ENCODE assay signal across 30 cellular contexts in the genomic region with DNA sequence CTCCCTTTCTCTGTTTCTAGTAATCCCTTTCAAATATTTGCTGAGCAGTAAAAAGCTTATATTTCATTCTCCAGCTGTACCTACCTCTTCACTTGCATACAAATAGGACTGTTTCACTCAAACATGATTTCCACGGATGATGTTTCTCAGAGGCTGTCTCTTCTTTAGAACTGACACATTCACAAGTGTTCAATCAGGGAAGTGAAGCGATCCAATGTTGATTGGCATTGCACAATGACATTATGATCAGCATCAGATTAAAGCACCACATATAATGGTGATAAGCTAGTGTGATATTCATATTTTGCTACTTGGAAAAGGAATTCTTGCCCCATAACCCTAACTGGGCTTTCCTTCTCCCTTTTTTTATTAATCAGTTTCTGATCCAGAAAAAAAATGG.
"Had no signal": no experiment of that assay in that cellular context is flagged by ENCODE, and none has a peak within 500 bp of the region (broad histone marks: within the 10 kb centered on the region; RNA-seq: fewer than 3 reads in every experiment).

No MANE protein-coding gene starts in this region.

- H3K4me2 ChIP-seq: smooth muscle cell had no signal

- H3K36me3 ChIP-seq: neutrophil, pancreas, spleen, suprapubic skin, tibial artery, transverse colon, upper lobe of right lung, uterus had no signal

- H3K4me3 Mint-ChIP-seq: naive B cell; naive thymus-derived CD8-positive, alpha-beta T cell; nephron; neural crest cell; stimulated activated memory B cell treated with anti-CD40 and anti-IgM and Interleukin-4, amounts not matched to agents 10 μg/mL and 1 μg/mL and 100 μg/mL, for 72 hours; stimulated activated naive CD8-positive, alpha-beta T cell treated with anti-CD3 and anti-CD28 coated beads, Interleukin-15, amount 100 ng/mL, for 72 hours; type B pancreatic cell had no signal

- ATAC-seq: naive thymus-derived CD8-positive, alpha-beta T cell; pancreas; psoas muscle; right cardiac atrium; sciatic nerve; stimulated activated memory B cell treated with anti-CD40 and anti-IgM and Interleukin-4, amounts not matched to agents 10 μg/mL and 1 μg/mL and 100 μg/mL, for 72 hours; stimulated activated naive CD8-positive, alpha-beta T cell treated with anti-CD3 and anti-CD28 coated beads, Interleukin-15, amount 100 ng/mL, for 72 hours; stimulated activated naive CD8-positive, alpha-beta T cell treated with anti-CD3 and anti-CD28 coated beads, Interleukin-15, Interleukin-2, amounts not matched to agents 100 U/mL and 50 U/mL, for 24 hours; upper lobe of right lung had no signal

- H3K27ac Mint-ChIP-seq: naive B cell; naive thymus-derived CD8-positive, alpha-beta T cell; nephron; stimulated activated memory B cell treated with anti-CD40 and anti-IgM and Interleukin-4, amounts not matched to agents 10 μg/mL and 1 μg/mL and 100 μg/mL, for 72 hours; stimulated activated naive CD8-positive, alpha-beta T cell treated with anti-CD3 and anti-CD28 coated beads, Interleukin-15, amount 100 ng/mL, for 72 hours; type B pancreatic cell had no signal

- H3K36me3 Mint-ChIP-seq: naive B cell; naive thymus-derived CD8-positive, alpha-beta T cell; stimulated activated memory B cell treated with anti-CD40 and anti-IgM and Interleukin-4, amounts not matched to agents 10 μg/mL and 1 μg/mL and 100 μg/mL, for 72 hours; type B pancreatic cell had no signal

- H3K9me3 ChIP-seq: neutrophil, pancreas, psoas muscle, suprapubic skin, testis, tibial artery, transverse colon, upper lobe of right lung, uterus had no signal

- DNase-seq: naive B cell; naive thymus-derived CD8-positive, alpha-beta T cell; nucleus accumbens; pancreas; psoas muscle; right cardiac atrium; spleen; stimulated activated CD4-positive, alpha-beta T cell treated with anti-CD3 and anti-CD28 coated beads, Interleukin-12 subunit alpha, Interleukin-12 subunit beta, amount 100 ng/mL, for 4 hours; stimulated activated CD4-positive, alpha-beta T cell treated with anti-CD3 and anti-CD28 coated beads, Interleukin-1b, Interleukin-23, amount 100 ng/mL, for 48 hours; stimulated activated CD4-positive, alpha-beta T cell treated with anti-CD3 and anti-CD28 coated beads, Interleukin-4, amount 100 ng/mL, for 1 hour; stimulated activated CD4-positive, alpha-beta T cell treated with anti-CD3 and anti-CD28 coated beads, Interleukin-4, amount 100 ng/mL, for 4 hours; stimulated activated CD8-positive, alpha-beta memory T cell treated with anti-CD3 and anti-CD28 coated beads, Interleukin-4, amount 100 ng/mL, for 48 hours; stimulated activated naive CD4-positive, alpha-beta T cell; stimulated activated naive CD8-positive, alpha-beta T cell treated with anti-CD3 and anti-CD28 coated beads, Interleukin-15, amount 100 ng/mL, for 72 hours; stimulated activated naive CD8-positive, alpha-beta T cell treated with anti-CD3 and anti-CD28 coated beads, Interleukin-15, Interleukin-2, amounts not matched to agents 100 U/mL and 50 U/mL, for 24 hours; substantia nigra; testis; tibial artery; transverse colon; upper lobe of right lung; uterus had no signal

- FAIRE-seq: pancreas had no signal

- H3K9me3 Mint-ChIP-seq: nephron, type B pancreatic cell had no signal

- H3K4me3 ChIP-seq: pancreas, psoas muscle, skin epidermis, smooth muscle cell, spleen, suprapubic skin, testis, tibial artery, transverse colon, upper lobe of right lung, uterus had no signal

- H3K27ac ChIP-seq: neutrophil, pancreas, psoas muscle, skin epidermis, spleen, suprapubic skin, testis, tibial artery, transverse colon, upper lobe of right lung, uterus had no signal

- H3K27me3 ChIP-seq: neutrophil, pancreas, spleen, suprapubic skin, testis, tibial artery, transverse colon, upper lobe of right lung, uterus had no signal

- H3K4me1 ChIP-seq: pancreas, psoas muscle, spleen, suprapubic skin, testis, tibial artery, transverse colon, upper lobe of right lung, uterus had no signal

- H3K4me1 Mint-ChIP-seq: naive B cell; naive thymus-derived CD8-positive, alpha-beta T cell; nephron; neural crest cell; stimulated activated memory B cell treated with anti-CD40 and anti-IgM and Interleukin-4, amounts not matched to agents 10 μg/mL and 1 μg/mL and 100 μg/mL, for 72 hours; stimulated activated naive CD8-positive, alpha-beta T cell treated with anti-CD3 and anti-CD28 coated beads, Interleukin-15, amount 100 ng/mL, for 72 hours had no signal

- H3K27me3 Mint-ChIP-seq: naive B cell; naive thymus-derived CD8-positive, alpha-beta T cell; stimulated activated memory B cell treated with anti-CD40 and anti-IgM and Interleukin-4, amounts not matched to agents 10 μg/mL and 1 μg/mL and 100 μg/mL, for 72 hours; stimulated activated naive CD8-positive, alpha-beta T cell treated with anti-CD3 and anti-CD28 coated beads, Interleukin-15, amount 100 ng/mL, for 72 hours; type B pancreatic cell had no signal
